Comparison of ENCODE assay signal across 16 cellular contexts in genomic region chr12:31991815-31992214, GRCh38. TPM values are rescaled to one million over a fixed set of nuclear protein-coding genes. Genes with fewer than 3 reads are reported as not detected.
DNase-seq lines count a peak whose midpoint lies in the region; ATAC-seq, FAIRE-seq and TF ChIP-seq lines count a peak whose summit lies in the region.
"Had no signal": no experiment of that assay in that cellular context is flagged by ENCODE, and none has a peak within 500 bp of the region (broad histone marks: within the 10 kb centered on the region; RNA-seq: fewer than 3 reads in every experiment).

No MANE protein-coding gene starts in this region.

- no TSS peak for BruUV-seq in GM12878 (replicated peaks; lab: Mats Ljungman, UMichigan)

- no peak overlapping the region for H3K4me3 ChIP-seq in GM12878
- H3K4me3 ChIP-seq: vagina had no signal

- POLR2A ChIA-PET in GM12878 (lab: Charles Lee), result no interaction called here

- H2AFZ ChIP-seq in GM12878 (ENCODE audit: control insufficient read depth, low read depth, low read length), result no peak overlapping the region

- in situ Hi-C loops in GM12878 (cut with MboI), result no loop called here

- H3K4me3 Mint-ChIP-seq in activated T-cell treated with anti-CD3 and anti-CD28 coated beads, Interleukin-2, amount 50 U/mL, for 4 hours, result no peak overlapping the region
- H3K4me3 Mint-ChIP-seq in stimulated activated memory B cell treated with anti-CD40 and anti-IgM and Interleukin-4, amounts not matched to agents 10 μg/mL and 1 μg/mL and 100 μg/mL, for 72 hours, result no peak overlapping the region

- no peaks in the 10 kb centered on the region for H3K27me3 Mint-ChIP-seq in activated T-cell treated with anti-CD3 and anti-CD28 coated beads, Interleukin-2, amount 50 U/mL, for 4 hours (ENCODE audit: low read depth)
- H3K27me3 Mint-ChIP-seq in stimulated activated memory B cell treated with anti-CD40 and anti-IgM and Interleukin-4, amounts not matched to agents 10 μg/mL and 1 μg/mL and 100 μg/mL, for 72 hours, result no peaks in the 10 kb centered on the region

- WGBS in GM12878 (ENCODE audit: insufficient coverage, insufficient replicate concordance, low lambda C conversion rate, missing lambda C conversion rate), result 100% methylated on average over 2 of the region's 2 CpGs

- peaks cover 51% of the 10 kb centered on the region for H3K36me3 Mint-ChIP-seq in activated T-cell treated with anti-CD3 and anti-CD28 coated beads, Interleukin-2, amount 50 U/mL, for 4 hours (ENCODE audit: insufficient read depth)
- peaks cover 57% of the 10 kb centered on the region for H3K36me3 Mint-ChIP-seq in stimulated activated memory B cell treated with anti-CD40 and anti-IgM and Interleukin-4, amounts not matched to agents 10 μg/mL and 1 μg/mL and 100 μg/mL, for 72 hours

- peak overlapping the region; percentile 53 for H3K27ac Mint-ChIP-seq in stimulated activated memory B cell treated with anti-CD40 and anti-IgM and Interleukin-4, amounts not matched to agents 10 μg/mL and 1 μg/mL and 100 μg/mL, for 72 hours

- H3K4me1 ChIP-seq in GM12878 (ENCODE audit: control insufficient read depth, insufficient read depth, low read length), result 0 out of 2 replicates have a peak, but pooled peaks cover 4% of the 10 kb centered on the region
- H3K4me1 ChIP-seq: vagina had no signal

- peak; percentile 51 to 74 for ATAC-seq in activated T-cell treated with anti-CD3 and anti-CD28 coated beads, Interleukin-2, amount 50 U/mL, for 4 hours
- peak; percentile 62 for ATAC-seq in HG03354 (IDR thresholded peaks at IDR 0.05; ENCODE audit: poor library complexity, severe bottlenecking, unreplicated experiment)
- ATAC-seq in GM12878, result peak; percentile 77
- no peak for ATAC-seq in stimulated activated memory B cell treated with anti-CD40 and anti-IgM and Interleukin-4, amounts not matched to agents 10 μg/mL and 1 μg/mL and 100 μg/mL, for 72 hours
- ATAC-seq in GM19328 (IDR thresholded peaks at IDR 0.05; ENCODE audit: unreplicated experiment), result no peak
- no peak for ATAC-seq in HG02884 (IDR thresholded peaks at IDR 0.05; ENCODE audit: unreplicated experiment)

- DNase-seq in activated T-cell treated with anti-CD3 and anti-CD28 coated beads, Interleukin-2, amount 50 U/mL, for 4 hours, result no peak
- no peak for DNase-seq in activated T-cell treated with anti-CD3 and anti-CD28 coated beads, Interleukin-2, amount 50 U/mL, for 48 hours
- DNase-seq in GM12878 (ENCODE audit: low read depth, low spot score) (no peak), GM19238 (ENCODE audit: insufficient read length, low spot score) (no peak)
- DNase-seq: activated gamma-delta T cell treated with Interleukin-2 at 50 U/mL for 16 hours; caudate nucleus; GF-D8; NCI-H187 treated with DMSO at 0.1 percent for 48 hours; NCI-H774; stimulated activated CD4-positive, alpha-beta T cell treated with anti-CD3 and anti-CD28 coated beads, Interleukin-4, amount 100 ng/mL, for 4 hours had no signal

- H3K9me3 ChIP-seq in GM12878 (replicated peaks; ENCODE audit: control insufficient read depth, insufficient read depth, low read length), result peaks cover 3% of the 10 kb centered on the region; the same call in 2 of the 3 replicates
- H3K9me3 ChIP-seq: vagina had no signal

- SMC1A ChIA-PET in GM12878 (lab: Charles Lee; ENCODE audit: uncharacterized antibody, unreplicated experiment), result interaction anchor here (0.9 to 1.6 kb wide), 4 partner anchors 26 to 310 kb away, joined by 3 to 6 read pairs (median 3); no protein-coding TSS in a partner anchor

- TF ChIP-seq POLR2A in GM12878 (IDR thresholded peaks at IDR 0.05; ENCODE audit: low read depth, low read length), result no peak

- H3K27me3 ChIP-seq in GM12878 (replicated peaks in 1 of 2; ENCODE audit: control insufficient read depth in 2 of 2, insufficient read depth in 2 of 2, low read length in 1 of 2), result no peaks in the 10 kb centered on the region
- H3K27me3 ChIP-seq: vagina had no signal

- CTCF ChIA-PET in GM12878 (lab: Yijun Ruan, JAX), result no interaction called here

- H3K36me3 ChIP-seq in GM12878 (ENCODE audit: control insufficient read depth in 2 of 2, insufficient read depth in 2 of 2, low read length in 1 of 2), result peaks cover 0 to 7% of the 10 kb centered on the region in 2 experiments; a peak in 3 of 4 replicates

- RAD21 ChIA-PET in GM12878 (lab: Charles Lee; ENCODE audit: unreplicated experiment), result interaction anchor here (1.1 to 2.6 kb wide), 3 partner anchors 10 to 338 kb away, joined by 3 to 8 read pairs (median 4); no protein-coding TSS in a partner anchor

- TF ChIP-seq EP300 in GM12878 (IDR thresholded peaks at IDR 0.05; ENCODE audit: borderline replicate concordance in 1 of 2, control insufficient read depth in 1 of 2, low read depth in 2 of 2, low read length in 2 of 2), result no peak

- TF ChIP-seq RAD21 in GM12878 (IDR thresholded peaks at IDR 0.05; ENCODE audit: insufficient read depth, low read depth, low read length), result no peak

- H3K79me2 ChIP-seq in GM12878 (ENCODE audit: control insufficient read depth, insufficient read depth, low read length), result no peaks in the 10 kb centered on the region

- TF ChIP-seq CTCF in GM12878 (IDR thresholded peaks at IDR 0.05 in 2 of 3, conservative IDR thresholded peaks at IDR 0.05 in 1 of 3; ENCODE audit: control insufficient read depth in 2 of 3, extremely low read depth in 1 of 3, insufficient read depth in 1 of 3, low read depth in 3 of 3, low read length in 3 of 3), result no peak

- intact Hi-C loops in GM12878 (cut with micrococcal nuclease; ENCODE audit: unreplicated experiment), result no loop called here

- no peak overlapping the region for H3K27ac ChIP-seq in GM12878 (ENCODE audit: control insufficient read depth, insufficient read depth)
- H3K27ac ChIP-seq: vagina had no signal

- no peak for FAIRE-seq in GM12878 (lab: Jason Lieb, UNC)
- FAIRE-seq: frontal cortex had no signal

- no peaks in the 10 kb centered on the region for H4K20me1 ChIP-seq in GM12878 (ENCODE audit: control insufficient read depth, insufficient read depth)

- H3K4me2 ChIP-seq in GM12878 (ENCODE audit: control insufficient read depth, insufficient read depth), result no peak overlapping the region

- no peak overlapping the region for H3K9ac ChIP-seq in GM12878 (ENCODE audit: control insufficient read depth, insufficient read depth, low read length)

- peaks cover 27% of the 10 kb centered on the region for H3K4me1 Mint-ChIP-seq in activated T-cell treated with anti-CD3 and anti-CD28 coated beads, Interleukin-2, amount 50 U/mL, for 4 hours (ENCODE audit: low read depth)
- H3K4me1 Mint-ChIP-seq in stimulated activated memory B cell treated with anti-CD40 and anti-IgM and Interleukin-4, amounts not matched to agents 10 μg/mL and 1 μg/mL and 100 μg/mL, for 72 hours, result peaks cover 40% of the 10 kb centered on the region

- H3K9me3 Mint-ChIP-seq in activated T-cell treated with anti-CD3 and anti-CD28 coated beads, Interleukin-2, amount 50 U/mL, for 4 hours, result peaks cover 5% of the 10 kb centered on the region
- H3K9me3 Mint-ChIP-seq in stimulated activated memory B cell treated with anti-CD40 and anti-IgM and Interleukin-4, amounts not matched to agents 10 μg/mL and 1 μg/mL and 100 μg/mL, for 72 hours, result no peaks in the 10 kb centered on the region

TF ChIP-seq in GM12878, 131 proteins besides CTCF, POLR2A, EP300 and RAD21 (continues in another document):
- TF ChIP-seq TCF7 (IDR thresholded peaks at IDR 0.05; ENCODE audit: borderline replicate concordance) (0 out of 2 replicates have a peak, but pooled peaks have one; percentile 18), ZSCAN29 (IDR thresholded peaks at IDR 0.05) (no peak), JUNB (IDR thresholded peaks at IDR 0.05) (0 out of 2 replicates have a peak, but pooled peaks have one; percentile 19), DPF2 (IDR thresholded peaks at IDR 0.05) (no peak)

RNA-seq across cellular contexts. Expression of gene RESF1, which starts 32.6 kb away (rescaled TPM):
- total RNA-seq in activated T-cell treated with anti-CD3 and anti-CD28 coated beads, Interleukin-2, amount 50 U/mL, for 4 hours, result 10 to 100 TPM; 47.9 to 58.4 (median 49.5) TPM
- 230 and 232 TPM in 2 replicates for total RNA-seq in GM12878 (2013; cell fraction: nucleolus; rRNA removed)
- total RNA-seq in GM12878 (2014; rRNA removed) (35.0 and 45.0 TPM in 2 replicates), GM12878 (2014; rRNA removed; fragmentation: Illumina TruSeq; extraction: Trizol) (78.7 and 81.8 TPM in 2 replicates), GM12878 (2021) (54.5 and 60.5 TPM in 2 replicates)
- polyA plus RNA-seq in GM12878 (2011; ENCODE audit: low read depth), result 18.6 TPM
- polyA plus RNA-seq in GM12878 (2011; rRNA removed) (52.8 and 79.3 TPM in 2 replicates), GM12878 (2014; fragmentation: Illumina TruSeq; extraction: Trizol) (68.8 and 117 TPM in 2 replicates), GM12878 (2014; fragmentation: Nextera tagmentation; extraction: Ambion mirVana) (10 to 100 TPM; 18.9 to 23.6 TPM), GM12878 (2014; rRNA removed) (31.7 and 41.8 TPM in 2 replicates), GM12878 (2016; fragmentation: Nextera tagmentation; extraction: Ambion mirVana) (10 to 100 TPM; 33.4 to 37.6 TPM)
- polyA plus RNA-seq in GM12878 (2011; cell fraction: cytosol; rRNA removed), result 22.8 and 32.1 TPM in 2 replicates
- 62.1 and 62.4 TPM in 2 replicates for polyA plus RNA-seq in GM12878 (2011; cell fraction: nucleus; rRNA removed)
- 36.4 and 37.0 TPM in 2 replicates for polyA plus RNA-seq in GM12878 (2012)
- 53.7 and 91.1 TPM in 2 replicates for polyA minus RNA-seq in GM12878 (2011; rRNA and poly(A)+ RNA removed)
- 19.5 and 26.6 TPM in 2 replicates for polyA minus RNA-seq in GM12878 (2011; cell fraction: cytosol; rRNA and poly(A)+ RNA removed)
- polyA minus RNA-seq in GM12878 (2011; cell fraction: nucleus; rRNA and poly(A)+ RNA removed), result 37.2 and 48.0 TPM in 2 replicates

Comparison
In these comparisons a context has a peak if more than half of its experiments do, and no peak if none do; other contexts are left out.
1. ATAC-seq: peak in activated T-cell treated with anti-CD3 and anti-CD28 coated beads, Interleukin-2, amount 50 U/mL, for 4 hours (2 of 2), HG03354 (single experiment) and GM12878 (single experiment); none in stimulated activated memory B cell treated with anti-CD40 and anti-IgM and Interleukin-4, amounts not matched to agents 10 μg/mL and 1 μg/mL and 100 μg/mL, for 72 hours (single experiment), GM19328 (single experiment) and HG02884 (single experiment).